ENCODE assay signal across 10 cellular contexts in the genomic region with DNA sequence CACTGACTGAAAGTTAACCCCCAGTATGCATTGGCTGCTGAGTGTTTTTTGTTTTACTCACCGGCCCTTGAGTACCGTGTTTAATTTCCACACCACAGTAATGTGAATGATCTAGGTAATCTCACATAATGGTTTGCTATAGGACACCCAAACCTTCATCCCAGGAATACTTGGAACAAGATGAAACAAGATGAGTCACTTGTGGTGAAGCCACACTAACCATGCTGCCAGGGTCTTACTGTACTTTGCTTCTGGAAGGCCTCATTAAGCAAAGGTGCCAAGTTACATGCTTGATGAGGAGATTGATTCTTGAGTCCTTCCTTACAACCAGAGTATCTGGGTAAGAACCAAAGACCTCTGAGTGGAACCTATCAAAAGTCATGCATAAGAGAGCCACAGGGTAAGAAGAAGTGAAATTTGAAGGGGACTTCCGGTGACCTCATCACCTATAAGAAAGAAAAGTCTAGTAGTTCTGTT.
DNase-seq lines count a peak whose midpoint lies in the region; ATAC-seq and TF ChIP-seq lines count a peak whose summit lies in the region.
"Had no signal": no experiment of that assay in that cellular context is flagged by ENCODE, and none has a peak within 500 bp of the region (broad histone marks: within the 10 kb centered on the region; RNA-seq: fewer than 3 reads in every experiment).

No MANE protein-coding gene starts in this region.

- no peaks in the 10 kb centered on the region for H3K36me3 Mint-ChIP-seq in activated naive CD4-positive, alpha-beta T cell treated with anti-CD3 and anti-CD28 coated beads for 36 hours (ENCODE audit: low read depth)
- no peaks in the 10 kb centered on the region for H3K36me3 Mint-ChIP-seq in stimulated activated naive CD8-positive, alpha-beta T cell treated with anti-CD3 and anti-CD28 coated beads, Interleukin-15, Interleukin-2, amounts not matched to agents 100 ng/mL and 50 ng/mL, for 24 hours (ENCODE audit: low read depth)

- no peak overlapping the region for H3K4me3 Mint-ChIP-seq in activated naive CD4-positive, alpha-beta T cell treated with anti-CD3 and anti-CD28 coated beads for 36 hours
- H3K4me3 Mint-ChIP-seq in stimulated activated naive CD8-positive, alpha-beta T cell treated with anti-CD3 and anti-CD28 coated beads, Interleukin-15, Interleukin-2, amounts not matched to agents 100 ng/mL and 50 ng/mL, for 24 hours = no peak overlapping the region

- H3K9me3 Mint-ChIP-seq in activated naive CD4-positive, alpha-beta T cell treated with anti-CD3 and anti-CD28 coated beads for 36 hours = no peaks in the 10 kb centered on the region
- H3K9me3 Mint-ChIP-seq in stimulated activated naive CD8-positive, alpha-beta T cell treated with anti-CD3 and anti-CD28 coated beads, Interleukin-15, Interleukin-2, amounts not matched to agents 100 ng/mL and 50 ng/mL, for 24 hours = peaks cover 6% of the 10 kb centered on the region

- no peak overlapping the region for H3K27ac Mint-ChIP-seq in activated naive CD4-positive, alpha-beta T cell treated with anti-CD3 and anti-CD28 coated beads for 36 hours
- H3K27ac Mint-ChIP-seq in stimulated activated naive CD8-positive, alpha-beta T cell treated with anti-CD3 and anti-CD28 coated beads, Interleukin-15, Interleukin-2, amounts not matched to agents 100 ng/mL and 50 ng/mL, for 24 hours = peak overlapping the region; percentile 11

- H3K27me3 Mint-ChIP-seq in activated naive CD4-positive, alpha-beta T cell treated with anti-CD3 and anti-CD28 coated beads for 36 hours (ENCODE audit: low read depth) = no peaks in the 10 kb centered on the region
- H3K27me3 Mint-ChIP-seq in stimulated activated naive CD8-positive, alpha-beta T cell treated with anti-CD3 and anti-CD28 coated beads, Interleukin-15, Interleukin-2, amounts not matched to agents 100 ng/mL and 50 ng/mL, for 24 hours = no peaks in the 10 kb centered on the region

- no peaks in the 10 kb centered on the region for H3K9me3 ChIP-seq in colonic mucosa

- DNase-seq in activated naive CD4-positive, alpha-beta T cell treated with anti-CD3 and anti-CD28 coated beads for 36 hours = peak; percentile 16
- DNase-seq in activated naive CD4-positive, alpha-beta T cell treated with anti-CD3 and anti-CD28 coated beads, Interleukin-2, amount 50 U/mL, for 16 hours = no peak
- peak; percentile 84 for DNase-seq in amniotic epithelial cell (ENCODE audit: low read depth)
- no peak for DNase-seq in nucleus accumbens (lab: John Stamatoyannopoulos, UW)
- no peak for DNase-seq in colonic mucosa
- DNase-seq: cerebellar nuclear complex had no signal

- no peaks in the 10 kb centered on the region for H3K27me3 ChIP-seq in colonic mucosa
- H3K27me3 ChIP-seq: BLaER1 treated with 17β-estradiol and CSF1 and Interleukin-3, amounts not matched to agents 10 nM and 100 nM had no signal

- H3K4me1 ChIP-seq in colonic mucosa = no peaks in the 10 kb centered on the region

- no peak overlapping the region for H3K27ac ChIP-seq in colonic mucosa
- H3K27ac ChIP-seq: BLaER1 treated with 17β-estradiol and CSF1 and Interleukin-3, amounts not matched to agents 10 nM and 100 nM had no signal

- no peak overlapping the region for H3K9ac ChIP-seq in colonic mucosa (ENCODE audit: low read depth in 2 of 2, low read length in 2 of 2)
- H3K9ac ChIP-seq: BLaER1 treated with 17β-estradiol and CSF1 and Interleukin-3, amounts not matched to agents 10 nM and 100 nM had no signal

- intact Hi-C loops in activated naive CD4-positive, alpha-beta T cell treated with anti-CD3 and anti-CD28 coated beads for 36 hours (cut with micrococcal nuclease) = loop anchor here (2.0 kb wide), 1 partner anchor 37 kb away; no protein-coding TSS in a partner anchor
- intact Hi-C loops in colonic mucosa (cut with DNase I) = no loop called here

- TF ChIP-seq CTCF in colonic mucosa (IDR thresholded peaks at IDR 0.05) = no peak

- H3K4me1 Mint-ChIP-seq in activated naive CD4-positive, alpha-beta T cell treated with anti-CD3 and anti-CD28 coated beads for 36 hours (ENCODE audit: low read depth) = peaks cover 16% of the 10 kb centered on the region
- H3K4me1 Mint-ChIP-seq in stimulated activated naive CD8-positive, alpha-beta T cell treated with anti-CD3 and anti-CD28 coated beads, Interleukin-15, Interleukin-2, amounts not matched to agents 100 ng/mL and 50 ng/mL, for 24 hours (ENCODE audit: low read depth) = peaks cover 21% of the 10 kb centered on the region

- peak; percentile 57 for ATAC-seq in HG03097 (IDR thresholded peaks at IDR 0.05; ENCODE audit: low FRiP score, unreplicated experiment)
- ATAC-seq in GM21619 (IDR thresholded peaks at IDR 0.05; ENCODE audit: unreplicated experiment) = no peak

- CTCF ChIA-PET in activated naive CD4-positive, alpha-beta T cell treated with anti-CD3 and anti-CD28 coated beads for 36 hours (lab: Charles Lee) = no interaction called here

- no peak overlapping the region for H3K4me3 ChIP-seq in colonic mucosa
- H3K4me3 ChIP-seq: BLaER1 treated with 17β-estradiol and CSF1 and Interleukin-3, amounts not matched to agents 10 nM and 100 nM had no signal

- no peaks in the 10 kb centered on the region for H3K36me3 ChIP-seq in colonic mucosa
- H3K36me3 ChIP-seq: BLaER1 treated with 17β-estradiol and CSF1 and Interleukin-3, amounts not matched to agents 10 nM and 100 nM had no signal

Comparison
In these comparisons a context has a peak if more than half of its experiments do, and no peak if none do; other contexts are left out.
1. DNase-seq: peak in activated naive CD4-positive, alpha-beta T cell treated with anti-CD3 and anti-CD28 coated beads for 36 hours (single experiment) and amniotic epithelial cell (single experiment); none in activated naive CD4-positive, alpha-beta T cell treated with anti-CD3 and anti-CD28 coated beads, Interleukin-2, amount 50 U/mL, for 16 hours (single experiment), nucleus accumbens (0 of 56) and colonic mucosa (single experiment).